1 cellular context compared by ENCODE assay signal in the genomic region with DNA sequence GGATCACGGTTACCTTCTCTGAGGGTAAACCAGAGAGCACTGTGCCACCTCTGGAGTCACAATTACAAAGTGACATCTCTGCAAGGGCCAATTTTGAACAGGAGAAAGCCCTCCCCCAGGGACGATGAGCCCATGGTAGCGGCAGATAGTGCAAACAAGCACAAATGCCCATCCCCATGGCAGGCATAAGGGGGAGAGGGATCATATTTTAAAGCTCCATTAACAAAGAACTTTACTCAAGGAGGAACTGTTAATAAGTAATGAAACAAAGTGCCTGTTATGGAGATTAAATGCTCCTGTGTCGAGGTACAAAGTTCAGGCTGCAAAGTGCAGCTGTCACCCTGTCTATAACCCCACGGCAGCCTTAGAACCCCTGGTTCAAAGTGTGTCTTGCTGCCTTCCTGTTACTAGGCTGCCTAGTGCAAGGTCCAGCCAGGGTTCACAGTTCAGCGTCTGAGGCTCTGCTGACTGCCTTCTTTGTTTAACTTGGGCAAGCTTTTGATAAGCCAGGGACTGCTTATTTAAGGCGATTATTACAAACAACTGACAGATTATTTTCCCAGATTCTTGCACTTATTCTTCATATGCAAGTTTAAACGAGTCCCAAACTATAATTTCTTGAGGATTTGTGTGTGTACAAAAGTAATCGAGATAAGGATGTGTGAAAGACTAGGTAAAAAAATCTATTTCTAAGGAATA.
TF ChIP-seq lines count a peak whose summit lies in the region.

No MANE protein-coding gene starts in this region.

TF ChIP-seq in HepG2, 621 proteins besides CTCF, POLR2A, EP300 and RAD21 (continued from another document and continues in another):
- TF ChIP-seq, protein P1, sequence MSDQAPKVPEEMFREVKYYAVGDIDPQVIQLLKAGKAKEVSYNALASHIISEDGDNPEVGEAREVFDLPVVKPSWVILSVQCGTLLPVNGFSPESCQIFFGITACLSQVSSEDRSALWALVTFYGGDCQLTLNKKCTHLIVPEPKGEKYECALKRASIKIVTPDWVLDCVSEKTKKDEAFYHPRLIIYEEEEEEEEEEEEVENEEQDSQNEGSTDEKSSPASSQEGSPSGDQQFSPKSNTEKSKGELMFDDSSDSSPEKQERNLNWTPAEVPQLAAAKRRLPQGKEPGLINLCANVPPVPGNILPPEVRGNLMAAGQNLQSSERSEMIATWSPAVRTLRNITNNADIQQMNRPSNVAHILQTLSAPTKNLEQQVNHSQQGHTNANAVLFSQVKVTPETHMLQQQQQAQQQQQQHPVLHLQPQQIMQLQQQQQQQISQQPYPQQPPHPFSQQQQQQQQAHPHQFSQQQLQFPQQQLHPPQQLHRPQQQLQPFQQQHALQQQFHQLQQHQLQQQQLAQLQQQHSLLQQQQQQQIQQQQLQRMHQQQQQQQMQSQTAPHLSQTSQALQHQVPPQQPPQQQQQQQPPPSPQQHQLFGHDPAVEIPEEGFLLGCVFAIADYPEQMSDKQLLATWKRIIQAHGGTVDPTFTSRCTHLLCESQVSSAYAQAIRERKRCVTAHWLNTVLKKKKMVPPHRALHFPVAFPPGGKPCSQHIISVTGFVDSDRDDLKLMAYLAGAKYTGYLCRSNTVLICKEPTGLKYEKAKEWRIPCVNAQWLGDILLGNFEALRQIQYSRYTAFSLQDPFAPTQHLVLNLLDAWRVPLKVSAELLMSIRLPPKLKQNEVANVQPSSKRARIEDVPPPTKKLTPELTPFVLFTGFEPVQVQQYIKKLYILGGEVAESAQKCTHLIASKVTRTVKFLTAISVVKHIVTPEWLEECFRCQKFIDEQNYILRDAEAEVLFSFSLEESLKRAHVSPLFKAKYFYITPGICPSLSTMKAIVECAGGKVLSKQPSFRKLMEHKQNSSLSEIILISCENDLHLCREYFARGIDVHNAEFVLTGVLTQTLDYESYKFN (CRISPR knock-in tag; conservative IDR thresholded peaks at IDR 0.05) = peak; percentile 99
- TF ChIP-seq ZNF670 (CRISPR knock-in tag; IDR thresholded peaks at IDR 0.05; ENCODE audit: borderline replicate concordance) (no peak), ZNF570 (CRISPR knock-in tag; IDR thresholded peaks at IDR 0.05; ENCODE audit: borderline replicate concordance) (no peak), ZNF331 (CRISPR knock-in tag; IDR thresholded peaks at IDR 0.05) (peak; percentile 93), ZC3H4 (CRISPR knock-in tag; IDR thresholded peaks at IDR 0.05; ENCODE audit: borderline replicate concordance) (no peak; the same call in 1 of the 2 replicates), ZNF350 (CRISPR knock-in tag; IDR thresholded peaks at IDR 0.05; ENCODE audit: borderline replicate concordance, low read depth) (peak; percentile 96), ZNF790 (CRISPR knock-in tag; IDR thresholded peaks at IDR 0.05; ENCODE audit: borderline replicate concordance) (no peak), CREM (IDR thresholded peaks at IDR 0.05) (peak; percentile 96), CREM (CRISPR knock-in tag; IDR thresholded peaks at IDR 0.05) (no peak), FOSL1 (CRISPR knock-in tag; IDR thresholded peaks at IDR 0.05; ENCODE audit: borderline replicate concordance) (peak; percentile 51; the same call in 1 of the 2 replicates), RORA (CRISPR knock-in tag; IDR thresholded peaks at IDR 0.05) (0 out of 2 replicates have a peak, but pooled peaks have one; percentile 90), ZSCAN30 (CRISPR knock-in tag; IDR thresholded peaks at IDR 0.05) (peak; percentile 72; the same call in 1 of the 2 replicates), MAFF (IDR thresholded peaks at IDR 0.05; ENCODE audit: low read depth, low read length) (no peak; the same call in 1 of the 2 replicates), DPF2 (CRISPR knock-in tag; IDR thresholded peaks at IDR 0.05; ENCODE audit: borderline replicate concordance, low read depth) (peak; percentile 96), RFX5 (IDR thresholded peaks at IDR 0.05; ENCODE audit: low read depth, low read length) (peak; percentile 71), ZNF598 (CRISPR knock-in tag; IDR thresholded peaks at IDR 0.05; ENCODE audit: borderline replicate concordance) (0 out of 2 replicates have a peak, but pooled peaks have one; percentile 69), SOX5 (CRISPR knock-in tag; IDR thresholded peaks at IDR 0.05; ENCODE audit: borderline replicate concordance) (peak; percentile 98), PITX1 (CRISPR knock-in tag; IDR thresholded peaks at IDR 0.05) (peak; percentile 98), SCMH1 (CRISPR knock-in tag; IDR thresholded peaks at IDR 0.05; ENCODE audit: borderline replicate concordance) (no peak), ZFYVE20 (CRISPR knock-in tag; IDR thresholded peaks at IDR 0.05; ENCODE audit: borderline replicate concordance, low read depth) (no peak), SMC3 (IDR thresholded peaks at IDR 0.05; ENCODE audit: low read length) (peak; percentile 44; the same call in 1 of the 2 replicates), TSC22D2 (CRISPR knock-in tag; IDR thresholded peaks at IDR 0.05; ENCODE audit: borderline replicate concordance) (peak; percentile 77; the same call in 1 of the 2 replicates), NR2F6 (IDR thresholded peaks at IDR 0.05) (peak; percentile 95), NR2F6 (CRISPR knock-in tag; IDR thresholded peaks at IDR 0.05) (peak; percentile 97), ZNF546 (CRISPR knock-in tag; conservative IDR thresholded peaks at IDR 0.05) (peak; percentile 45; the same call in 1 of the 2 replicates), ZMYM3 (CRISPR knock-in tag; IDR thresholded peaks at IDR 0.05) (peak; percentile 92), SP1 (IDR thresholded peaks at IDR 0.05) (no peak), SP1 (CRISPR knock-in tag; IDR thresholded peaks at IDR 0.05) (peak; percentile 17; the same call in 1 of the 2 replicates), SAP130 (CRISPR knock-in tag; IDR thresholded peaks at IDR 0.05; ENCODE audit: low read depth) (peak; percentile 91), HES4 (CRISPR knock-in tag; IDR thresholded peaks at IDR 0.05; ENCODE audit: borderline replicate concordance) (no peak), JARID2 (CRISPR knock-in tag; IDR thresholded peaks at IDR 0.05; ENCODE audit: insufficient replicate concordance) (no peak), PHF5A (CRISPR knock-in tag; IDR thresholded peaks at IDR 0.05; ENCODE audit: low read depth, unreplicated experiment) (peak; percentile 74), ONECUT2 (CRISPR knock-in tag; IDR thresholded peaks at IDR 0.05) (peak; percentile 27; the same call in 1 of the 2 replicates), ZNF451 (CRISPR knock-in tag; IDR thresholded peaks at IDR 0.05) (peak; percentile 90; the same call in 1 of the 2 replicates), NCOA5 (CRISPR knock-in tag; IDR thresholded peaks at IDR 0.05) (no peak), GABPB1 (CRISPR knock-in tag; IDR thresholded peaks at IDR 0.05) (peak; percentile 70), ZNF274 (CRISPR knock-in tag; IDR thresholded peaks at IDR 0.05) (0 out of 2 replicates have a peak, but pooled peaks have one; percentile 39), ZNF878 (CRISPR knock-in tag; IDR thresholded peaks at IDR 0.05) (peak; percentile 72; the same call in 1 of the 2 replicates), MYNN (CRISPR knock-in tag; IDR thresholded peaks at IDR 0.05; ENCODE audit: low read depth) (no peak), MZF1 (CRISPR knock-in tag; IDR thresholded peaks at IDR 0.05; ENCODE audit: borderline replicate concordance) (no peak), ZBTB1 (CRISPR knock-in tag; IDR thresholded peaks at IDR 0.05; ENCODE audit: borderline replicate concordance) (no peak), ZNF709 (CRISPR knock-in tag; IDR thresholded peaks at IDR 0.05) (peak; percentile 58; the same call in 1 of the 2 replicates), BRCA1 (CRISPR knock-in tag; IDR thresholded peaks at IDR 0.05) (no peak), MXI1 (IDR thresholded peaks at IDR 0.05; ENCODE audit: borderline replicate concordance, low read depth, low read length) (peak; percentile 68; the same call in 1 of the 3 replicates)
- TF ChIP-seq, protein P2, sequence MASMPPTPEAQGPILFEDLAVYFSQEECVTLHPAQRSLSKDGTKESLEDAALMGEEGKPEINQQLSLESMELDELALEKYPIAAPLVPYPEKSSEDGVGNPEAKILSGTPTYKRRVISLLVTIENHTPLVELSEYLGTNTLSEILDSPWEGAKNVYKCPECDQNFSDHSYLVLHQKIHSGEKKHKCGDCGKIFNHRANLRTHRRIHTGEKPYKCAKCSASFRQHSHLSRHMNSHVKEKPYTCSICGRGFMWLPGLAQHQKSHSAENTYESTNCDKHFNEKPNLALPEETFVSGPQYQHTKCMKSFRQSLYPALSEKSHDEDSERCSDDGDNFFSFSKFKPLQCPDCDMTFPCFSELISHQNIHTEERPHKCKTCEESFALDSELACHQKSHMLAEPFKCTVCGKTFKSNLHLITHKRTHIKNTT (CRISPR knock-in tag; IDR thresholded peaks at IDR 0.05) = no peak
- TF ChIP-seq, protein P3, sequence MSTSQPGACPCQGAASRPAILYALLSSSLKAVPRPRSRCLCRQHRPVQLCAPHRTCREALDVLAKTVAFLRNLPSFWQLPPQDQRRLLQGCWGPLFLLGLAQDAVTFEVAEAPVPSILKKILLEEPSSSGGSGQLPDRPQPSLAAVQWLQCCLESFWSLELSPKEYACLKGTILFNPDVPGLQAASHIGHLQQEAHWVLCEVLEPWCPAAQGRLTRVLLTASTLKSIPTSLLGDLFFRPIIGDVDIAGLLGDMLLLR (CRISPR knock-in tag; IDR thresholded peaks at IDR 0.05) = no peak
- TF ChIP-seq, protein P4, sequence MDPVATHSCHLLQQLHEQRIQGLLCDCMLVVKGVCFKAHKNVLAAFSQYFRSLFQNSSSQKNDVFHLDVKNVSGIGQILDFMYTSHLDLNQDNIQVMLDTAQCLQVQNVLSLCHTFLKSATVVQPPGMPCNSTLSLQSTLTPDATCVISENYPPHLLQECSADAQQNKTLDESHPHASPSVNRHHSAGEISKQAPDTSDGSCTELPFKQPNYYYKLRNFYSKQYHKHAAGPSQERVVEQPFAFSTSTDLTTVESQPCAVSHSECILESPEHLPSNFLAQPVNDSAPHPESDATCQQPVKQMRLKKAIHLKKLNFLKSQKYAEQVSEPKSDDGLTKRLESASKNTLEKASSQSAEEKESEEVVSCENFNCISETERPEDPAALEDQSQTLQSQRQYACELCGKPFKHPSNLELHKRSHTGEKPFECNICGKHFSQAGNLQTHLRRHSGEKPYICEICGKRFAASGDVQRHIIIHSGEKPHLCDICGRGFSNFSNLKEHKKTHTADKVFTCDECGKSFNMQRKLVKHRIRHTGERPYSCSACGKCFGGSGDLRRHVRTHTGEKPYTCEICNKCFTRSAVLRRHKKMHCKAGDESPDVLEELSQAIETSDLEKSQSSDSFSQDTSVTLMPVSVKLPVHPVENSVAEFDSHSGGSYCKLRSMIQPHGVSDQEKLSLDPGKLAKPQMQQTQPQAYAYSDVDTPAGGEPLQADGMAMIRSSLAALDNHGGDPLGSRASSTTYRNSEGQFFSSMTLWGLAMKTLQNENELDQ (CRISPR knock-in tag; IDR thresholded peaks at IDR 0.05; ENCODE audit: borderline replicate concordance) = no peak
- TF ChIP-seq, protein P5, sequence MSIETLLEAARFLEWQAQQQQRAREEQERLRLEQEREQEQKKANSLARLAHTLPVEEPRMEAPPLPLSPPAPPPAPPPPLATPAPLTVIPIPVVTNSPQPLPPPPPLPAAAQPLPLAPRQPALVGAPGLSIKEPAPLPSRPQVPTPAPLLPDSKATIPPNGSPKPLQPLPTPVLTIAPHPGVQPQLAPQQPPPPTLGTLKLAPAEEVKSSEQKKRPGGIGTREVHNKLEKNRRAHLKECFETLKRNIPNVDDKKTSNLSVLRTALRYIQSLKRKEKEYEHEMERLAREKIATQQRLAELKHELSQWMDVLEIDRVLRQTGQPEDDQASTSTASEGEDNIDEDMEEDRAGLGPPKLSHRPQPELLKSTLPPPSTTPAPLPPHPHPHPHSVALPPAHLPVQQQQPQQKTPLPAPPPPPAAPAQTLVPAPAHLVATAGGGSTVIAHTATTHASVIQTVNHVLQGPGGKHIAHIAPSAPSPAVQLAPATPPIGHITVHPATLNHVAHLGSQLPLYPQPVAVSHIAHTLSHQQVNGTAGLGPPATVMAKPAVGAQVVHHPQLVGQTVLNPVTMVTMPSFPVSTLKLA (IDR thresholded peaks at IDR 0.05) = no peak
- TF ChIP-seq, protein P6, sequence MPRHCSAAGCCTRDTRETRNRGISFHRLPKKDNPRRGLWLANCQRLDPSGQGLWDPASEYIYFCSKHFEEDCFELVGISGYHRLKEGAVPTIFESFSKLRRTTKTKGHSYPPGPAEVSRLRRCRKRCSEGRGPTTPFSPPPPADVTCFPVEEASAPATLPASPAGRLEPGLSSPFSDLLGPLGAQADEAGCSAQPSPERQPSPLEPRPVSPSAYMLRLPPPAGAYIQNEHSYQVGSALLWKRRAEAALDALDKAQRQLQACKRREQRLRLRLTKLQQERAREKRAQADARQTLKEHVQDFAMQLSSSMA (CRISPR knock-in tag; IDR thresholded peaks at IDR 0.05) = no peak
- TF ChIP-seq, protein P7, sequence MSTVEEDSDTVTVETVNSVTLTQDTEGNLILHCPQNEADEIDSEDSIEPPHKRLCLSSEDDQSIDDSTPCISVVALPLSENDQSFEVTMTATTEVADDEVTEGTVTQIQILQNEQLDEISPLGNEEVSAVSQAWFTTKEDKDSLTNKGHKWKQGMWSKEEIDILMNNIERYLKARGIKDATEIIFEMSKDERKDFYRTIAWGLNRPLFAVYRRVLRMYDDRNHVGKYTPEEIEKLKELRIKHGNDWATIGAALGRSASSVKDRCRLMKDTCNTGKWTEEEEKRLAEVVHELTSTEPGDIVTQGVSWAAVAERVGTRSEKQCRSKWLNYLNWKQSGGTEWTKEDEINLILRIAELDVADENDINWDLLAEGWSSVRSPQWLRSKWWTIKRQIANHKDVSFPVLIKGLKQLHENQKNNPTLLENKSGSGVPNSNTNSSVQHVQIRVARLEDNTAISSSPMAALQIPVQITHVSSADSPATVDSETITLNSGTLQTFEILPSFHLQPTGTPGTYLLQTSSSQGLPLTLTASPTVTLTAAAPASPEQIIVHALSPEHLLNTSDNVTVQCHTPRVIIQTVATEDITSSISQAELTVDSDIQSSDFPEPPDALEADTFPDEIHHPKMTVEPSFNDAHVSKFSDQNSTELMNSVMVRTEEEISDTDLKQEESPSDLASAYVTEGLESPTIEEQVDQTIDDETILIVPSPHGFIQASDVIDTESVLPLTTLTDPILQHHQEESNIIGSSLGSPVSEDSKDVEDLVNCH (CRISPR knock-in tag; IDR thresholded peaks at IDR 0.05) = no peak
- TF ChIP-seq, protein P8, sequence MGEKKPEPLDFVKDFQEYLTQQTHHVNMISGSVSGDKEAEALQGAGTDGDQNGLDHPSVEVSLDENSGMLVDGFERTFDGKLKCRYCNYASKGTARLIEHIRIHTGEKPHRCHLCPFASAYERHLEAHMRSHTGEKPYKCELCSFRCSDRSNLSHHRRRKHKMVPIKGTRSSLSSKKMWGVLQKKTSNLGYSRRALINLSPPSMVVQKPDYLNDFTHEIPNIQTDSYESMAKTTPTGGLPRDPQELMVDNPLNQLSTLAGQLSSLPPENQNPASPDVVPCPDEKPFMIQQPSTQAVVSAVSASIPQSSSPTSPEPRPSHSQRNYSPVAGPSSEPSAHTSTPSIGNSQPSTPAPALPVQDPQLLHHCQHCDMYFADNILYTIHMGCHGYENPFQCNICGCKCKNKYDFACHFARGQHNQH (CRISPR knock-in tag; IDR thresholded peaks at IDR 0.05) = peak; percentile 98
- TF ChIP-seq, protein P9, sequence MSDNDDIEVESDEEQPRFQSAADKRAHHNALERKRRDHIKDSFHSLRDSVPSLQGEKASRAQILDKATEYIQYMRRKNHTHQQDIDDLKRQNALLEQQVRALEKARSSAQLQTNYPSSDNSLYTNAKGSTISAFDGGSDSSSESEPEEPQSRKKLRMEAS (IDR thresholded peaks at IDR 0.05) = peak; percentile 34; the same call in 1 of the 2 replicates
